Comparison of ENCODE assay signal across 1 cellular context in the genomic region with DNA sequence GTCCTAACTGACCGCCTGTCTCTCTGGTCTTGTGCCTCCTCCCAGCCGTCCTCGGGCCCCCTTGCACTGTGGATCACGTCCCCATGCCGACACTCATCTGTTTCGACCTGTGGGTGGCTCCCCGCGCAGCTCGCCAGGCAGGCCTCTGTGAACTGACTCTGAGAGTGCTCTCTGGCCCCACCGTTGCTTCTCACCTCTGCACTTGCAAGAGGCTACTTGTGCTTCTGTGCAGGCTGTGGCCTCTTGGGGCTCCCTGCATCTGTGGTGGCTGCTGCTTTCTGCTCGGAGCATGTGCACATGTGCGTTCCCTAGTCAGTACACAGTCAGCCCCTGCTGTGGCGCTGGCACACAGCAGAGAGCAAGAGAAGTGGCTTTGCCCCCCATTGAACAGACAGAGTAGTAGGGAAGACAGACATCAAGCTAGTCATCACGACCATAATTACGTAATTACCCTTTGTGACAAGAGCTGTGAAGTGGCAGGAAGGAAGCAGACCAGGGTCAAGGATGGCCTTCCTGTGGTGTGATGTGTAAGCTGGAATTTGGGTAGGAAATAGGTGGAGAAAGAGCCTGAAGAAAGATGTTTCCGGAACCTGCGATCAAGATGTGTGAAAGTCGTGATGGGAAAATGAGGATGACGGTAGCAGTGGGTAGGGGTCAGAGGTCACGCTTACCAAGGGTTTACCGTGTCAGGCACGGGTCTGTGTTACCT.
TF ChIP-seq lines count a peak whose summit lies in the region.

No MANE protein-coding gene starts in this region.

TF ChIP-seq in GM12878, 131 proteins besides CTCF, POLR2A, EP300 and RAD21 (continued from another document):
- TF ChIP-seq ZNF592 (IDR thresholded peaks at IDR 0.05), result no peak
- TF ChIP-seq ATF3 (IDR thresholded peaks at IDR 0.05; ENCODE audit: borderline replicate concordance, extremely low read depth, low read depth, low read length), result no peak
